10 cellular contexts compared by ENCODE assay signal in the genomic region with DNA sequence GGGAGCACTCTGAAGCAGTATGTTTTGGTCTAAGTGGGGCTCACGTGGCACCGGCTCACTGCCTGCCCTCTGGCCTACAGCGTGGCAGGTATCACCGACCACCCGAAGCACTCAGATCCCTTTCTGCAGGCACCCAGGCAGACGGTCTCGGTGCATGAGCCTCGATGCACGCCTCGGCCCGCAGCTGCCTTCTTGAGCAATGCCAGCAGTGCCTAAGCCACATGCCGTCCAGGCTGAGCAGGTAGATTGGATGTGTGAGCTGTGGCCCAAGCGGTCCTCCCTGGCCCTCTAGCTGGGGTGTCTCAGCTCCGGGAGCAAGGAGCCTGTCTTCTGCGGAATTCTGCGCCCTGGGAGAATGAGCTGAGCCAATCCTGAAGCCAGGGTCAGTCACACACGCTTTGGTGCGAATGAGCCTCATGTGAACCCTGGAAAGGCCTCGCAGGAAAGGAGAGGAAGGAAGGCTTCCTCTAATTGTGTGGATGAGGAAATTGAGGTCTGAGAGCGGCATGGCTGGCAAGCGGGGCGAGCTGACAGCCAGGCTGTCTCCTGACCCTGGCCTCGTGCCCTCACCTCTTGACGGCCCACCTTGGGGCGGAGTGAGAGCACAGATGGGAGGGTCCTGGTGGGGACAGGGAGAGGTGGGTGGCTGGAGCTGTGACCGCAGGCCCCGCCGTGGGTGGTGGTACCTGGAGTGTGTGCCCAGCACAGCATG. TPM values are rescaled to one million over a fixed set of nuclear protein-coding genes. Genes with fewer than 3 reads are reported as not detected.
DNase-seq lines count a peak whose midpoint lies in the region; ATAC-seq and TF ChIP-seq lines count a peak whose summit lies in the region.
"Had no signal": no experiment of that assay in that cellular context is flagged by ENCODE, and none has a peak within 500 bp of the region (broad histone marks: within the 10 kb centered on the region; RNA-seq: fewer than 3 reads in every experiment).

No MANE protein-coding gene starts in this region.

- H3K4me3 ChIP-seq in right cardiac atrium (ENCODE audit: low read length), result no peak overlapping the region

- intact Hi-C loops in right cardiac atrium (cut with DNase I), result no loop called here
- intact Hi-C loops in sciatic nerve (cut with DNase I), result no loop called here
- intact Hi-C loops in natural killer cell (cut with micrococcal nuclease), result no loop called here

- 45% methylated on average over 28 of the region's 28 CpGs for WGBS in right cardiac atrium

- H3K27ac Mint-ChIP-seq in WTC11 (peak overlapping the region; percentile 91), natural killer cell (peak overlapping the region in 1 of 2 donors; percentile 27)

- H3K36me3 Mint-ChIP-seq in WTC11 (no peaks in the 10 kb centered on the region), natural killer cell (no peaks in the 10 kb centered on the region)

- CTCF ChIA-PET in WTC11 (lab: Charles Lee), result interaction anchor here (0.7 kb wide), 1 partner anchor 57 kb away, joined by 3 read pairs; no protein-coding TSS in a partner anchor

- peaks cover 53% of the 10 kb centered on the region for H3K4me1 ChIP-seq in right cardiac atrium (ENCODE audit: control insufficient read depth, insufficient read depth, low read length)

- H3K4me1 Mint-ChIP-seq in WTC11 (peaks cover 6% of the 10 kb centered on the region; the same call in 1 of the 2 replicates), natural killer cell (peaks cover 22 to 46% of the 10 kb centered on the region in 2 donors)

- no peaks in the 10 kb centered on the region for H3K9me3 ChIP-seq in right cardiac atrium (ENCODE audit: control insufficient read depth, low read length)

- DNase-seq in GF-D8 (lab: John Stamatoyannopoulos, UW), result peak; percentile 75
- DNase-seq in WTC11 (ENCODE audit: low spot score), result no peak
- DNase-seq in right cardiac atrium, result peak; percentile 67 to 86 (median 85)
- no peak for DNase-seq in sciatic nerve (ENCODE audit: low spot score)
- DNase-seq in T-helper 1 cell, result no peak
- DNase-seq in DMS 273 (lab: John Stamatoyannopoulos, UW; ENCODE audit: unreplicated experiment), result no peak
- no peak for DNase-seq in activated naive CD4-positive, alpha-beta T cell treated with anti-CD3 and anti-CD28 coated beads, Interleukin-2, amount 50 U/mL, for 16 hours
- DNase-seq in natural killer cell, result no peak
- DNase-seq: NCI-H1417, T1000 had no signal

- ATAC-seq in WTC11 (no peak), right cardiac atrium (peak; percentile 34 to 70), sciatic nerve (peak; percentile 15), natural killer cell (no peak)

- H3K9me3 Mint-ChIP-seq in WTC11, result no peaks in the 10 kb centered on the region
- no peaks in the 10 kb centered on the region for H3K9me3 Mint-ChIP-seq in natural killer cell

- H3K27me3 Mint-ChIP-seq in WTC11 (ENCODE audit: low read depth) (no peaks in the 10 kb centered on the region), natural killer cell (ENCODE audit: low read depth in 2 of 2) (no peaks in the 10 kb centered on the region)

- H3K27ac ChIP-seq in right cardiac atrium (ENCODE audit: low read length), result peak overlapping the region; percentile 64

- H3K4me3 Mint-ChIP-seq in WTC11, result no peak overlapping the region
- H3K4me3 Mint-ChIP-seq in natural killer cell, result no peak overlapping the region

- no peaks in the 10 kb centered on the region for H3K27me3 ChIP-seq in right cardiac atrium (ENCODE audit: control insufficient read depth, insufficient read depth)

- POLR2A ChIA-PET in WTC11 (lab: Charles Lee), result no interaction called here

- TF ChIP-seq CTCF in WTC11 (IDR thresholded peaks at IDR 0.05), result no peak
- no peak for TF ChIP-seq CTCF in natural killer cell (IDR thresholded peaks at IDR 0.05)

TF ChIP-seq in WTC11, 78 proteins besides CTCF, POLR2A, EP300 and RAD21 (continues in another document):
- TF ChIP-seq JAZF1 (CRISPR knock-in tag; IDR thresholded peaks at IDR 0.05) (no peak), FOXP1 (CRISPR knock-in tag; IDR thresholded peaks at IDR 0.05; ENCODE audit: borderline replicate concordance) (no peak), PRRX2 (CRISPR knock-in tag; IDR thresholded peaks at IDR 0.05) (no peak), ZBTB21 (CRISPR knock-in tag; IDR thresholded peaks at IDR 0.05; ENCODE audit: borderline replicate concordance) (no peak), MYBL2 (CRISPR knock-in tag; IDR thresholded peaks at IDR 0.05) (no peak), NR2C2 (CRISPR knock-in tag; IDR thresholded peaks at IDR 0.05) (no peak), HMGA2 (CRISPR knock-in tag; IDR thresholded peaks at IDR 0.05) (no peak), ESRRA (CRISPR knock-in tag; IDR thresholded peaks at IDR 0.05; ENCODE audit: borderline replicate concordance) (no peak)
- TF ChIP-seq, protein P1, sequence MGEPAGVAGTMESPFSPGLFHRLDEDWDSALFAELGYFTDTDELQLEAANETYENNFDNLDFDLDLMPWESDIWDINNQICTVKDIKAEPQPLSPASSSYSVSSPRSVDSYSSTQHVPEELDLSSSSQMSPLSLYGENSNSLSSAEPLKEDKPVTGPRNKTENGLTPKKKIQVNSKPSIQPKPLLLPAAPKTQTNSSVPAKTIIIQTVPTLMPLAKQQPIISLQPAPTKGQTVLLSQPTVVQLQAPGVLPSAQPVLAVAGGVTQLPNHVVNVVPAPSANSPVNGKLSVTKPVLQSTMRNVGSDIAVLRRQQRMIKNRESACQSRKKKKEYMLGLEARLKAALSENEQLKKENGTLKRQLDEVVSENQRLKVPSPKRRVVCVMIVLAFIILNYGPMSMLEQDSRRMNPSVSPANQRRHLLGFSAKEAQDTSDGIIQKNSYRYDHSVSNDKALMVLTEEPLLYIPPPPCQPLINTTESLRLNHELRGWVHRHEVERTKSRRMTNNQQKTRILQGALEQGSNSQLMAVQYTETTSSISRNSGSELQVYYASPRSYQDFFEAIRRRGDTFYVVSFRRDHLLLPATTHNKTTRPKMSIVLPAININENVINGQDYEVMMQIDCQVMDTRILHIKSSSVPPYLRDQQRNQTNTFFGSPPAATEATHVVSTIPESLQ (CRISPR knock-in tag; IDR thresholded peaks at IDR 0.05), result no peak
- TF ChIP-seq, protein P2, sequence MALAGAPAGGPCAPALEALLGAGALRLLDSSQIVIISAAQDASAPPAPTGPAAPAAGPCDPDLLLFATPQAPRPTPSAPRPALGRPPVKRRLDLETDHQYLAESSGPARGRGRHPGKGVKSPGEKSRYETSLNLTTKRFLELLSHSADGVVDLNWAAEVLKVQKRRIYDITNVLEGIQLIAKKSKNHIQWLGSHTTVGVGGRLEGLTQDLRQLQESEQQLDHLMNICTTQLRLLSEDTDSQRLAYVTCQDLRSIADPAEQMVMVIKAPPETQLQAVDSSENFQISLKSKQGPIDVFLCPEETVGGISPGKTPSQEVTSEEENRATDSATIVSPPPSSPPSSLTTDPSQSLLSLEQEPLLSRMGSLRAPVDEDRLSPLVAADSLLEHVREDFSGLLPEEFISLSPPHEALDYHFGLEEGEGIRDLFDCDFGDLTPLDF (CRISPR knock-in tag; IDR thresholded peaks at IDR 0.05), result no peak
- TF ChIP-seq, protein P3, sequence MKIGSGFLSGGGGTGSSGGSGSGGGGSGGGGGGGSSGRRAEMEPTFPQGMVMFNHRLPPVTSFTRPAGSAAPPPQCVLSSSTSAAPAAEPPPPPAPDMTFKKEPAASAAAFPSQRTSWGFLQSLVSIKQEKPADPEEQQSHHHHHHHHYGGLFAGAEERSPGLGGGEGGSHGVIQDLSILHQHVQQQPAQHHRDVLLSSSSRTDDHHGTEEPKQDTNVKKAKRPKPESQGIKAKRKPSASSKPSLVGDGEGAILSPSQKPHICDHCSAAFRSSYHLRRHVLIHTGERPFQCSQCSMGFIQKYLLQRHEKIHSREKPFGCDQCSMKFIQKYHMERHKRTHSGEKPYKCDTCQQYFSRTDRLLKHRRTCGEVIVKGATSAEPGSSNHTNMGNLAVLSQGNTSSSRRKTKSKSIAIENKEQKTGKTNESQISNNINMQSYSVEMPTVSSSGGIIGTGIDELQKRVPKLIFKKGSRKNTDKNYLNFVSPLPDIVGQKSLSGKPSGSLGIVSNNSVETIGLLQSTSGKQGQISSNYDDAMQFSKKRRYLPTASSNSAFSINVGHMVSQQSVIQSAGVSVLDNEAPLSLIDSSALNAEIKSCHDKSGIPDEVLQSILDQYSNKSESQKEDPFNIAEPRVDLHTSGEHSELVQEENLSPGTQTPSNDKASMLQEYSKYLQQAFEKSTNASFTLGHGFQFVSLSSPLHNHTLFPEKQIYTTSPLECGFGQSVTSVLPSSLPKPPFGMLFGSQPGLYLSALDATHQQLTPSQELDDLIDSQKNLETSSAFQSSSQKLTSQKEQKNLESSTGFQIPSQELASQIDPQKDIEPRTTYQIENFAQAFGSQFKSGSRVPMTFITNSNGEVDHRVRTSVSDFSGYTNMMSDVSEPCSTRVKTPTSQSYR (CRISPR knock-in tag; IDR thresholded peaks at IDR 0.05), result no peak
- TF ChIP-seq, protein P4, sequence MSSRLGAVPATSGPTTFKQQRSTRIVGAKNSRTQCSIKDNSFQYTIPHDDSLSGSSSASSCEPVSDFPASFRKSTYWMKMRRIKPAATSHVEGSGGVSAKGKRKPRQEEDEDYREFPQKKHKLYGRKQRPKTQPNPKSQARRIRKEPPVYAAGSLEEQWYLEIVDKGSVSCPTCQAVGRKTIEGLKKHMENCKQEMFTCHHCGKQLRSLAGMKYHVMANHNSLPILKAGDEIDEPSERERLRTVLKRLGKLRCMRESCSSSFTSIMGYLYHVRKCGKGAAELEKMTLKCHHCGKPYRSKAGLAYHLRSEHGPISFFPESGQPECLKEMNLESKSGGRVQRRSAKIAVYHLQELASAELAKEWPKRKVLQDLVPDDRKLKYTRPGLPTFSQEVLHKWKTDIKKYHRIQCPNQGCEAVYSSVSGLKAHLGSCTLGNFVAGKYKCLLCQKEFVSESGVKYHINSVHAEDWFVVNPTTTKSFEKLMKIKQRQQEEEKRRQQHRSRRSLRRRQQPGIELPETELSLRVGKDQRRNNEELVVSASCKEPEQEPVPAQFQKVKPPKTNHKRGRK (CRISPR knock-in tag; IDR thresholded peaks at IDR 0.05; ENCODE audit: borderline replicate concordance), result no peak
- TF ChIP-seq, protein P5, sequence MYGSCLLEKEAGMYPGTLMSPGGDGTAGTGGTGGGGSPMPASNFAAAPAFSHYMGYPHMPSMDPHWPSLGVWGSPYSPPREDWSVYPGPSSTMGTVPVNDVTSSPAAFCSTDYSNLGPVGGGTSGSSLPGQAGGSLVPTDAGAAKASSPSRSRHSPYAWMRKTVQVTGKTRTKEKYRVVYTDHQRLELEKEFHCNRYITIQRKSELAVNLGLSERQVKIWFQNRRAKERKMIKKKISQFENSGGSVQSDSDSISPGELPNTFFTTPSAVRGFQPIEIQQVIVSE (CRISPR knock-in tag; IDR thresholded peaks at IDR 0.05; ENCODE audit: borderline replicate concordance), result no peak
- TF ChIP-seq, protein P6, sequence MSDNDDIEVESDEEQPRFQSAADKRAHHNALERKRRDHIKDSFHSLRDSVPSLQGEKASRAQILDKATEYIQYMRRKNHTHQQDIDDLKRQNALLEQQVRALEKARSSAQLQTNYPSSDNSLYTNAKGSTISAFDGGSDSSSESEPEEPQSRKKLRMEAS (CRISPR knock-in tag; IDR thresholded peaks at IDR 0.05), result no peak

RNA-seq across cellular contexts. Expression of a gene that starts 14.4 kb away (rescaled TPM):
- total RNA-seq in WTC11 (2021), result 24.9 to 27.5 TPM (median 25.0 TPM) in 3 replicates
- 10 to 100 TPM; 48.1 to 72.3 (median 61.7) TPM for total RNA-seq in right cardiac atrium
- polyA plus RNA-seq in right cardiac atrium, result 66.0 TPM
- 78.1 TPM for total RNA-seq in sciatic nerve
- 10 to 100 TPM; 30.9 to 64.1 (median 42.2) TPM for total RNA-seq in natural killer cell

Comparison
In these comparisons a context has a peak if more than half of its experiments do, and no peak if none do; other contexts are left out.
1. DNase-seq: peak in GF-D8 (single experiment) and right cardiac atrium (3 of 3); none in WTC11 (single experiment), sciatic nerve (single experiment), T-helper 1 cell (0 of 5), DMS 273 (single experiment), activated naive CD4-positive, alpha-beta T cell treated with anti-CD3 and anti-CD28 coated beads, Interleukin-2, amount 50 U/mL, for 16 hours (single experiment) and natural killer cell (single experiment).
2. ATAC-seq: peak in right cardiac atrium (2 of 2) and sciatic nerve (single experiment); none in WTC11 (single experiment) and natural killer cell (0 of 3).